Comparison of ENCODE assay signal across 1 cellular context in the genomic region with DNA sequence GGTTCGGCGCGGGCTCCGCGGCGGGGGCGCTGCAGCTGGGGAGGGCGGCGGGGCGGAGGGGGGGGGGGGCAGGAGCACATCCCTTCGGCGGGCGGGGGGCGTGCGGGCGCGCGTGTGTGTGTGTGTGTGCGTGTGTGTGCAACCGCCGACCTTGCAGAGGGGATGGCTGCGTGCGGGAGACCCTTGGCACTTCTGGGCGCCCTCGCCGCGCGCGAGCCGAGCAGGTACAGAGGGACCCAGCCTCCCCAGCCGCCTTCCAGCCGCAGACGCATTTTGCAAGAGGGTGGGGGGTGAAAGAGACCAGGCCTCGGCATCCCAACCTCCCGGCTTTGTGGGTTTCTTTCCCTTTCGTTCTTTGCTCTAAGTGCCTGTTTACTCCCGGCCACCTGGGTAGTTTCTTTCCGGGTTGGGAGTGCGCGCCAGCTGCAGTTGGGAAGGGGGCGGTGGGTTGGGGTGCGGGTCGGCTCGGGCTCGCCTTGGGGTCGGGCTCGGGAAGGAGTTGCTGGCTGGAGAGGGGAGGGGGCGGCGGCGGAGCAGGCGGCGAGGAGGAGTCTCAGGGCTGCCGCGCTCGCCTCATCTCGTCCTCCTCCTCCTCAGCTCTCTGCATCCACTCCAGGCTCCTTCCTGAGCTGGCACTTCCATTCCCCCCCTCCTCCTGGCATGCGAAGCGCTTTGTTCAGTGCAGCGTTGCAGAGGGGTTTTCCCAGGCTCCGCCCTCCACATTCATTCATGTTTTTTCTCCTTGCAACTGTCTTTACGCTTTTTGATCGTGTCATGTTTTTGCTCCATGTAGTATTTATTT.
A peak's percentile ranks its signal among the peaks of the same experiment; 100 is the strongest.
TF ChIP-seq lines count a peak whose summit lies in the region.

No MANE protein-coding gene starts in this region.

TF ChIP-seq in HepG2, 621 proteins besides CTCF, POLR2A, EP300 and RAD21 (continued from another document and continues in another):
- TF ChIP-seq, protein P1, sequence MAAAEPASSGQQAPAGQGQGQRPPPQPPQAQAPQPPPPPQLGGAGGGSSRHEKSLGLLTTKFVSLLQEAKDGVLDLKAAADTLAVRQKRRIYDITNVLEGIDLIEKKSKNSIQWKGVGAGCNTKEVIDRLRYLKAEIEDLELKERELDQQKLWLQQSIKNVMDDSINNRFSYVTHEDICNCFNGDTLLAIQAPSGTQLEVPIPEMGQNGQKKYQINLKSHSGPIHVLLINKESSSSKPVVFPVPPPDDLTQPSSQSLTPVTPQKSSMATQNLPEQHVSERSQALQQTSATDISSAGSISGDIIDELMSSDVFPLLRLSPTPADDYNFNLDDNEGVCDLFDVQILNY (CRISPR knock-in tag; conservative IDR thresholded peaks at IDR 0.05) = no peak
- TF ChIP-seq, protein P2, sequence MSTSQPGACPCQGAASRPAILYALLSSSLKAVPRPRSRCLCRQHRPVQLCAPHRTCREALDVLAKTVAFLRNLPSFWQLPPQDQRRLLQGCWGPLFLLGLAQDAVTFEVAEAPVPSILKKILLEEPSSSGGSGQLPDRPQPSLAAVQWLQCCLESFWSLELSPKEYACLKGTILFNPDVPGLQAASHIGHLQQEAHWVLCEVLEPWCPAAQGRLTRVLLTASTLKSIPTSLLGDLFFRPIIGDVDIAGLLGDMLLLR (CRISPR knock-in tag; IDR thresholded peaks at IDR 0.05) = peak; percentile 38; the same call in 1 of the 2 replicates
- TF ChIP-seq, protein P3, sequence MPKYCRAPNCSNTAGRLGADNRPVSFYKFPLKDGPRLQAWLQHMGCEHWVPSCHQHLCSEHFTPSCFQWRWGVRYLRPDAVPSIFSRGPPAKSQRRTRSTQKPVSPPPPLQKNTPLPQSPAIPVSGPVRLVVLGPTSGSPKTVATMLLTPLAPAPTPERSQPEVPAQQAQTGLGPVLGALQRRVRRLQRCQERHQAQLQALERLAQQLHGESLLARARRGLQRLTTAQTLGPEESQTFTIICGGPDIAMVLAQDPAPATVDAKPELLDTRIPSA (CRISPR knock-in tag; IDR thresholded peaks at IDR 0.05; ENCODE audit: borderline replicate concordance) = no peak
- TF ChIP-seq, protein P4, sequence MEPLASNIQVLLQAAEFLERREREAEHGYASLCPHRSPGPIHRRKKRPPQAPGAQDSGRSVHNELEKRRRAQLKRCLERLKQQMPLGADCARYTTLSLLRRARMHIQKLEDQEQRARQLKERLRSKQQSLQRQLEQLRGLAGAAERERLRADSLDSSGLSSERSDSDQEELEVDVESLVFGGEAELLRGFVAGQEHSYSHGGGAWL (CRISPR knock-in tag; IDR thresholded peaks at IDR 0.05) = 0 out of 2 replicates have a peak, but pooled peaks have one; percentile 45
- TF ChIP-seq NR2C2 (CRISPR knock-in tag; IDR thresholded peaks at IDR 0.05; ENCODE audit: borderline replicate concordance) = peak; percentile 43; the same call in 1 of the 2 replicates
- TF ChIP-seq ZBTB38 (CRISPR knock-in tag; IDR thresholded peaks at IDR 0.05) = 0 out of 2 replicates have a peak, but pooled peaks have one; percentile 47
- TF ChIP-seq, protein P5, sequence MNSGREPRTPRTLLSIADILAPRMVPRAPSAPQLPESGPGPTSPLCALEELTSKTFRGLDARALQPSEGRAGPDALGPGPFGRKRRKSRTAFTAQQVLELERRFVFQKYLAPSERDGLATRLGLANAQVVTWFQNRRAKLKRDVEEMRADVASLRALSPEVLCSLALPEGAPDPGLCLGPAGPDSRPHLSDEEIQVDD (CRISPR knock-in tag; IDR thresholded peaks at IDR 0.05; ENCODE audit: borderline replicate concordance) = 0 out of 2 replicates have a peak, but pooled peaks have one; percentile 56
- TF ChIP-seq, protein P6, sequence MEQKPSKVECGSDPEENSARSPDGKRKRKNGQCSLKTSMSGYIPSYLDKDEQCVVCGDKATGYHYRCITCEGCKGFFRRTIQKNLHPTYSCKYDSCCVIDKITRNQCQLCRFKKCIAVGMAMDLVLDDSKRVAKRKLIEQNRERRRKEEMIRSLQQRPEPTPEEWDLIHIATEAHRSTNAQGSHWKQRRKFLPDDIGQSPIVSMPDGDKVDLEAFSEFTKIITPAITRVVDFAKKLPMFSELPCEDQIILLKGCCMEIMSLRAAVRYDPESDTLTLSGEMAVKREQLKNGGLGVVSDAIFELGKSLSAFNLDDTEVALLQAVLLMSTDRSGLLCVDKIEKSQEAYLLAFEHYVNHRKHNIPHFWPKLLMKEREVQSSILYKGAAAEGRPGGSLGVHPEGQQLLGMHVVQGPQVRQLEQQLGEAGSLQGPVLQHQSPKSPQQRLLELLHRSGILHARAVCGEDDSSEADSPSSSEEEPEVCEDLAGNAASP (CRISPR knock-in tag; IDR thresholded peaks at IDR 0.05; ENCODE audit: borderline replicate concordance) = 0 out of 2 replicates have a peak, but pooled peaks have one; percentile 20
- TF ChIP-seq ATRX (CRISPR knock-in tag; IDR thresholded peaks at IDR 0.05; ENCODE audit: borderline replicate concordance) = no peak
- TF ChIP-seq, protein P7, sequence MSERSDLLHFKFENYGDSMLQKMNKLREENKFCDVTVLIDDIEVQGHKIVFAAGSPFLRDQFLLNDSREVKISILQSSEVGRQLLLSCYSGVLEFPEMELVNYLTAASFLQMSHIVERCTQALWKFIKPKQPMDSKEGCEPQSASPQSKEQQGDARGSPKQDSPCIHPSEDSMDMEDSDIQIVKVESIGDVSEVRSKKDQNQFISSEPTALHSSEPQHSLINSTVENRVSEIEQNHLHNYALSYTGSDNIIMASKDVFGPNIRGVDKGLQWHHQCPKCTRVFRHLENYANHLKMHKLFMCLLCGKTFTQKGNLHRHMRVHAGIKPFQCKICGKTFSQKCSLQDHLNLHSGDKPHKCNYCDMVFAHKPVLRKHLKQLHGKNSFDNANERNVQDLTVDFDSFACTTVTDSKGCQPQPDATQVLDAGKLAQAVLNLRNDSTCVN (CRISPR knock-in tag; IDR thresholded peaks at IDR 0.05; ENCODE audit: borderline replicate concordance) = peak; percentile 47; the same call in 1 of the 2 replicates
- 0 out of 2 replicates have a peak, but pooled peaks have one; percentile 17 for TF ChIP-seq PAX8 (CRISPR knock-in tag; IDR thresholded peaks at IDR 0.05; ENCODE audit: borderline replicate concordance)
- no peak for TF ChIP-seq ZKSCAN1 (IDR thresholded peaks at IDR 0.05; ENCODE audit: low read length)
- no peak for TF ChIP-seq SRSF9 (IDR thresholded peaks at IDR 0.05; ENCODE audit: borderline replicate concordance, insufficient read depth, low read depth, low read length, poor library complexity, severe bottlenecking)
- no peak for TF ChIP-seq RXRB (CRISPR knock-in tag; IDR thresholded peaks at IDR 0.05; ENCODE audit: borderline replicate concordance)
- TF ChIP-seq, protein P8, sequence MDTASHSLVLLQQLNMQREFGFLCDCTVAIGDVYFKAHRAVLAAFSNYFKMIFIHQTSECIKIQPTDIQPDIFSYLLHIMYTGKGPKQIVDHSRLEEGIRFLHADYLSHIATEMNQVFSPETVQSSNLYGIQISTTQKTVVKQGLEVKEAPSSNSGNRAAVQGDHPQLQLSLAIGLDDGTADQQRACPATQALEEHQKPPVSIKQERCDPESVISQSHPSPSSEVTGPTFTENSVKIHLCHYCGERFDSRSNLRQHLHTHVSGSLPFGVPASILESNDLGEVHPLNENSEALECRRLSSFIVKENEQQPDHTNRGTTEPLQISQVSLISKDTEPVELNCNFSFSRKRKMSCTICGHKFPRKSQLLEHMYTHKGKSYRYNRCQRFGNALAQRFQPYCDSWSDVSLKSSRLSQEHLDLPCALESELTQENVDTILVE (CRISPR knock-in tag; IDR thresholded peaks at IDR 0.05) = 0 out of 2 replicates have a peak, but pooled peaks have one; percentile 58
- TF ChIP-seq ZNF749 (CRISPR knock-in tag; IDR thresholded peaks at IDR 0.05; ENCODE audit: borderline replicate concordance) = no peak
- TF ChIP-seq ZNF251 (CRISPR knock-in tag; IDR thresholded peaks at IDR 0.05) = no peak
- TF ChIP-seq MEIS1 (CRISPR knock-in tag; IDR thresholded peaks at IDR 0.05; ENCODE audit: borderline replicate concordance) = 0 out of 2 replicates have a peak, but pooled peaks have one; percentile 13
- peak; percentile 40; the same call in 1 of the 2 replicates for TF ChIP-seq DMAP1 (CRISPR knock-in tag; IDR thresholded peaks at IDR 0.05)
- peak; percentile 33; the same call in 1 of the 2 replicates for TF ChIP-seq ZFP41 (CRISPR knock-in tag; IDR thresholded peaks at IDR 0.05; ENCODE audit: borderline replicate concordance)
- no peak for TF ChIP-seq TCF12 (IDR thresholded peaks at IDR 0.05)
- peak; percentile 64; the same call in 1 of the 2 replicates for TF ChIP-seq TCF12 (CRISPR knock-in tag; IDR thresholded peaks at IDR 0.05)
- TF ChIP-seq, protein P9, sequence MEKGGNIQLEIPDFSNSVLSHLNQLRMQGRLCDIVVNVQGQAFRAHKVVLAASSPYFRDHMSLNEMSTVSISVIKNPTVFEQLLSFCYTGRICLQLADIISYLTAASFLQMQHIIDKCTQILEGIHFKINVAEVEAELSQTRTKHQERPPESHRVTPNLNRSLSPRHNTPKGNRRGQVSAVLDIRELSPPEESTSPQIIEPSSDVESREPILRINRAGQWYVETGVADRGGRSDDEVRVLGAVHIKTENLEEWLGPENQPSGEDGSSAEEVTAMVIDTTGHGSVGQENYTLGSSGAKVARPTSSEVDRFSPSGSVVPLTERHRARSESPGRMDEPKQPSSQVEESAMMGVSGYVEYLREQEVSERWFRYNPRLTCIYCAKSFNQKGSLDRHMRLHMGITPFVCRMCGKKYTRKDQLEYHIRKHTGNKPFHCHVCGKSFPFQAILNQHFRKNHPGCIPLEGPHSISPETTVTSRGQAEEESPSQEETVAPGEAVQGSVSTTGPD (CRISPR knock-in tag; IDR thresholded peaks at IDR 0.05) = no peak
- TF ChIP-seq KDM5B (CRISPR knock-in tag; IDR thresholded peaks at IDR 0.05; ENCODE audit: borderline replicate concordance) = peak; percentile 74
- TF ChIP-seq, protein P10, sequence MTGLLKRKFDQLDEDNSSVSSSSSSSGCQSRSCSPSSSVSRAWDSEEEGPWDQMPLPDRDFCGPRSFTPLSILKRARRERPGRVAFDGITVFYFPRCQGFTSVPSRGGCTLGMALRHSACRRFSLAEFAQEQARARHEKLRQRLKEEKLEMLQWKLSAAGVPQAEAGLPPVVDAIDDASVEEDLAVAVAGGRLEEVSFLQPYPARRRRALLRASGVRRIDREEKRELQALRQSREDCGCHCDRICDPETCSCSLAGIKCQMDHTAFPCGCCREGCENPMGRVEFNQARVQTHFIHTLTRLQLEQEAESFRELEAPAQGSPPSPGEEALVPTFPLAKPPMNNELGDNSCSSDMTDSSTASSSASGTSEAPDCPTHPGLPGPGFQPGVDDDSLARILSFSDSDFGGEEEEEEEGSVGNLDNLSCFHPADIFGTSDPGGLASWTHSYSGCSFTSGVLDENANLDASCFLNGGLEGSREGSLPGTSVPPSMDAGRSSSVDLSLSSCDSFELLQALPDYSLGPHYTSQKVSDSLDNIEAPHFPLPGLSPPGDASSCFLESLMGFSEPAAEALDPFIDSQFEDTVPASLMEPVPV (CRISPR knock-in tag; IDR thresholded peaks at IDR 0.05) = peak; percentile 34; the same call in 1 of the 2 replicates
- TF ChIP-seq SIX4 (CRISPR knock-in tag; IDR thresholded peaks at IDR 0.05) = no peak
- TF ChIP-seq ZNF614 (CRISPR knock-in tag; IDR thresholded peaks at IDR 0.05; ENCODE audit: borderline replicate concordance) = 0 out of 2 replicates have a peak, but pooled peaks have one; percentile 32
- TF ChIP-seq, protein P11, sequence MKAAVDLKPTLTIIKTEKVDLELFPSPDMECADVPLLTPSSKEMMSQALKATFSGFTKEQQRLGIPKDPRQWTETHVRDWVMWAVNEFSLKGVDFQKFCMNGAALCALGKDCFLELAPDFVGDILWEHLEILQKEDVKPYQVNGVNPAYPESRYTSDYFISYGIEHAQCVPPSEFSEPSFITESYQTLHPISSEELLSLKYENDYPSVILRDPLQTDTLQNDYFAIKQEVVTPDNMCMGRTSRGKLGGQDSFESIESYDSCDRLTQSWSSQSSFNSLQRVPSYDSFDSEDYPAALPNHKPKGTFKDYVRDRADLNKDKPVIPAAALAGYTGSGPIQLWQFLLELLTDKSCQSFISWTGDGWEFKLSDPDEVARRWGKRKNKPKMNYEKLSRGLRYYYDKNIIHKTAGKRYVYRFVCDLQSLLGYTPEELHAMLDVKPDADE (CRISPR knock-in tag; IDR thresholded peaks at IDR 0.05) = no peak
- peak; percentile 10; the same call in 1 of the 2 replicates for TF ChIP-seq GATA4 (IDR thresholded peaks at IDR 0.05; ENCODE audit: borderline replicate concordance, low read depth)
- no peak for TF ChIP-seq CHCHD3 (CRISPR knock-in tag; IDR thresholded peaks at IDR 0.05)
- TF ChIP-seq, protein P12, sequence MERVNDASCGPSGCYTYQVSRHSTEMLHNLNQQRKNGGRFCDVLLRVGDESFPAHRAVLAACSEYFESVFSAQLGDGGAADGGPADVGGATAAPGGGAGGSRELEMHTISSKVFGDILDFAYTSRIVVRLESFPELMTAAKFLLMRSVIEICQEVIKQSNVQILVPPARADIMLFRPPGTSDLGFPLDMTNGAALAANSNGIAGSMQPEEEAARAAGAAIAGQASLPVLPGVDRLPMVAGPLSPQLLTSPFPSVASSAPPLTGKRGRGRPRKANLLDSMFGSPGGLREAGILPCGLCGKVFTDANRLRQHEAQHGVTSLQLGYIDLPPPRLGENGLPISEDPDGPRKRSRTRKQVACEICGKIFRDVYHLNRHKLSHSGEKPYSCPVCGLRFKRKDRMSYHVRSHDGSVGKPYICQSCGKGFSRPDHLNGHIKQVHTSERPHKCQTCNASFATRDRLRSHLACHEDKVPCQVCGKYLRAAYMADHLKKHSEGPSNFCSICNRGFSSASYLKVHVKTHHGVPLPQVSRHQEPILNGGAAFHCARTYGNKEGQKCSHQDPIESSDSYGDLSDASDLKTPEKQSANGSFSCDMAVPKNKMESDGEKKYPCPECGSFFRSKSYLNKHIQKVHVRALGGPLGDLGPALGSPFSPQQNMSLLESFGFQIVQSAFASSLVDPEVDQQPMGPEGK (CRISPR knock-in tag; IDR thresholded peaks at IDR 0.05) = peak; percentile 73
